ENCODE assay signal across 1 cellular context in the genomic region with DNA sequence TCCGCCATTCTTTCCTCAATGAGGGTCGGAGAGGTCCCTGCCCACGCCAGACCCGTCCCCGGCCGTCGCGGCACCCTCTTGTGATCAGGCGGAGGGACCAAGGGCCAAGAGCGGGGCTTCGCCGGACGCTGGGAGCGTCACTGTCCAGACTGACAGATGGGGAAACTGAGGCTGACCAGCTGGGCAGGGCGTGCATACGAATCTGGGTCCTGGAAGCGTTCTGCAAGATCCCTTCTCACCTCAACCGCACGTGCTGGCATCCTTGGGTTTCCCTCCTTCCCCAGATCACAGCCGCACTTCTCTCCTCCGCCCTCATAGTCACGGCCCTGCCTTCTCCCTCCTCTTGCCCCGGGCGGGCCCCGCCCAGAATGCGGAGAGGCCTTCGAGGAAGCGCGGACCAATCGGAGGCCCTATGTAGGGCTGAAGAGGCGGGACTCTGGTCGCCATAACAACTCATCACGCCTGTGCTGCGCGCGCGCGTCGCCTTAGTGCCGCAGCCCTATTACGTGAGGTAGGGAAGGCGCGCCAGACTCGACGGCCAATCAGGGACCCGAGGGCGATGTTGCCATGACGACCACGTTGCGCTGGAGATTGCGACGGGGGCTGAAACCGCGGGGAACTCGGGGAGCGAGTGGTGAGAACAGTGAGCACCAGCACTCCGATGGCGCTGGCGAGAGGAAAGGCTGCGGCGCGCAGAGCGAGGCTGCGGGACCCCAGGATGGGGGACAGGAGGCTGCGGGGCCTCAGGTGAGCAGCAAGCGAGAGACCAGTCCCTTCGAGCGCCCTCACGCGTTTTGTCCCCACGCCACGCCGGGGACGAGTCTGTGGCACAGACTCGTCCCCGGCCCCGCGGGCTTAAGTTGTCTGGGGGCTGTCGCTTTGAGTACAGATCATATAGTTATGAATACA.
TF ChIP-seq lines count a peak whose summit lies in the region.

No MANE protein-coding gene starts in this region.

TF ChIP-seq in WTC11, 78 proteins besides CTCF, POLR2A, EP300 and RAD21 (continued from another document and continues in another):
- TF ChIP-seq, protein P1, sequence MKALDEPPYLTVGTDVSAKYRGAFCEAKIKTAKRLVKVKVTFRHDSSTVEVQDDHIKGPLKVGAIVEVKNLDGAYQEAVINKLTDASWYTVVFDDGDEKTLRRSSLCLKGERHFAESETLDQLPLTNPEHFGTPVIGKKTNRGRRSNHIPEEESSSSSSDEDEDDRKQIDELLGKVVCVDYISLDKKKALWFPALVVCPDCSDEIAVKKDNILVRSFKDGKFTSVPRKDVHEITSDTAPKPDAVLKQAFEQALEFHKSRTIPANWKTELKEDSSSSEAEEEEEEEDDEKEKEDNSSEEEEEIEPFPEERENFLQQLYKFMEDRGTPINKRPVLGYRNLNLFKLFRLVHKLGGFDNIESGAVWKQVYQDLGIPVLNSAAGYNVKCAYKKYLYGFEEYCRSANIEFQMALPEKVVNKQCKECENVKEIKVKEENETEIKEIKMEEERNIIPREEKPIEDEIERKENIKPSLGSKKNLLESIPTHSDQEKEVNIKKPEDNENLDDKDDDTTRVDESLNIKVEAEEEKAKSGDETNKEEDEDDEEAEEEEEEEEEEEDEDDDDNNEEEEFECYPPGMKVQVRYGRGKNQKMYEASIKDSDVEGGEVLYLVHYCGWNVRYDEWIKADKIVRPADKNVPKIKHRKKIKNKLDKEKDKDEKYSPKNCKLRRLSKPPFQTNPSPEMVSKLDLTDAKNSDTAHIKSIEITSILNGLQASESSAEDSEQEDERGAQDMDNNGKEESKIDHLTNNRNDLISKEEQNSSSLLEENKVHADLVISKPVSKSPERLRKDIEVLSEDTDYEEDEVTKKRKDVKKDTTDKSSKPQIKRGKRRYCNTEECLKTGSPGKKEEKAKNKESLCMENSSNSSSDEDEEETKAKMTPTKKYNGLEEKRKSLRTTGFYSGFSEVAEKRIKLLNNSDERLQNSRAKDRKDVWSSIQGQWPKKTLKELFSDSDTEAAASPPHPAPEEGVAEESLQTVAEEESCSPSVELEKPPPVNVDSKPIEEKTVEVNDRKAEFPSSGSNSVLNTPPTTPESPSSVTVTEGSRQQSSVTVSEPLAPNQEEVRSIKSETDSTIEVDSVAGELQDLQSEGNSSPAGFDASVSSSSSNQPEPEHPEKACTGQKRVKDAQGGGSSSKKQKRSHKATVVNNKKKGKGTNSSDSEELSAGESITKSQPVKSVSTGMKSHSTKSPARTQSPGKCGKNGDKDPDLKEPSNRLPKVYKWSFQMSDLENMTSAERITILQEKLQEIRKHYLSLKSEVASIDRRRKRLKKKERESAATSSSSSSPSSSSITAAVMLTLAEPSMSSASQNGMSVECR (CRISPR knock-in tag; IDR thresholded peaks at IDR 0.05; ENCODE audit: borderline replicate concordance): peak; percentile 41; the same call in 1 of the 2 replicates
- TF ChIP-seq ZNF532 (CRISPR knock-in tag; IDR thresholded peaks at IDR 0.05; ENCODE audit: borderline replicate concordance) (no peak), GTF2I (CRISPR knock-in tag; conservative IDR thresholded peaks at IDR 0.05) (no peak), MYBL2 (CRISPR knock-in tag; IDR thresholded peaks at IDR 0.05) (peak; percentile 29; the same call in 1 of the 2 replicates), TP53 (CRISPR knock-in tag; IDR thresholded peaks at IDR 0.05) (no peak), SOX15 (CRISPR knock-in tag; IDR thresholded peaks at IDR 0.05) (no peak), ATF2 (CRISPR knock-in tag; IDR thresholded peaks at IDR 0.05; ENCODE audit: borderline replicate concordance, low read depth) (no peak), ZNF317 (CRISPR knock-in tag; IDR thresholded peaks at IDR 0.05; ENCODE audit: borderline replicate concordance, low read depth) (no peak), USF1 (CRISPR knock-in tag; IDR thresholded peaks at IDR 0.05) (no peak; the same call in 1 of the 2 replicates), ZMAT4 (CRISPR knock-in tag; IDR thresholded peaks at IDR 0.05) (no peak), ZNF232 (CRISPR knock-in tag; IDR thresholded peaks at IDR 0.05) (0 out of 2 replicates have a peak, but pooled peaks have one; percentile 2), ETV6 (CRISPR knock-in tag; IDR thresholded peaks at IDR 0.05) (0 out of 2 replicates have a peak, but pooled peaks have one; percentile 40), ZNF263 (CRISPR knock-in tag; IDR thresholded peaks at IDR 0.05; ENCODE audit: low read depth) (no peak), ATF1 (CRISPR knock-in tag; IDR thresholded peaks at IDR 0.05) (0 out of 2 replicates have a peak, but pooled peaks have one; percentile 33), OVOL2 (CRISPR knock-in tag; IDR thresholded peaks at IDR 0.05; ENCODE audit: borderline replicate concordance) (no peak), JUN (CRISPR knock-in tag; IDR thresholded peaks at IDR 0.05) (no peak), FOXJ3 (CRISPR knock-in tag; IDR thresholded peaks at IDR 0.05; ENCODE audit: borderline replicate concordance) (no peak), ZNF425 (CRISPR knock-in tag; conservative IDR thresholded peaks at IDR 0.05) (no peak), JAZF1 (CRISPR knock-in tag; IDR thresholded peaks at IDR 0.05) (no peak), FOXK1 (CRISPR knock-in tag; IDR thresholded peaks at IDR 0.05) (peak; percentile 82), NR1H2 (CRISPR knock-in tag; IDR thresholded peaks at IDR 0.05) (no peak)
- TF ChIP-seq, protein P2, sequence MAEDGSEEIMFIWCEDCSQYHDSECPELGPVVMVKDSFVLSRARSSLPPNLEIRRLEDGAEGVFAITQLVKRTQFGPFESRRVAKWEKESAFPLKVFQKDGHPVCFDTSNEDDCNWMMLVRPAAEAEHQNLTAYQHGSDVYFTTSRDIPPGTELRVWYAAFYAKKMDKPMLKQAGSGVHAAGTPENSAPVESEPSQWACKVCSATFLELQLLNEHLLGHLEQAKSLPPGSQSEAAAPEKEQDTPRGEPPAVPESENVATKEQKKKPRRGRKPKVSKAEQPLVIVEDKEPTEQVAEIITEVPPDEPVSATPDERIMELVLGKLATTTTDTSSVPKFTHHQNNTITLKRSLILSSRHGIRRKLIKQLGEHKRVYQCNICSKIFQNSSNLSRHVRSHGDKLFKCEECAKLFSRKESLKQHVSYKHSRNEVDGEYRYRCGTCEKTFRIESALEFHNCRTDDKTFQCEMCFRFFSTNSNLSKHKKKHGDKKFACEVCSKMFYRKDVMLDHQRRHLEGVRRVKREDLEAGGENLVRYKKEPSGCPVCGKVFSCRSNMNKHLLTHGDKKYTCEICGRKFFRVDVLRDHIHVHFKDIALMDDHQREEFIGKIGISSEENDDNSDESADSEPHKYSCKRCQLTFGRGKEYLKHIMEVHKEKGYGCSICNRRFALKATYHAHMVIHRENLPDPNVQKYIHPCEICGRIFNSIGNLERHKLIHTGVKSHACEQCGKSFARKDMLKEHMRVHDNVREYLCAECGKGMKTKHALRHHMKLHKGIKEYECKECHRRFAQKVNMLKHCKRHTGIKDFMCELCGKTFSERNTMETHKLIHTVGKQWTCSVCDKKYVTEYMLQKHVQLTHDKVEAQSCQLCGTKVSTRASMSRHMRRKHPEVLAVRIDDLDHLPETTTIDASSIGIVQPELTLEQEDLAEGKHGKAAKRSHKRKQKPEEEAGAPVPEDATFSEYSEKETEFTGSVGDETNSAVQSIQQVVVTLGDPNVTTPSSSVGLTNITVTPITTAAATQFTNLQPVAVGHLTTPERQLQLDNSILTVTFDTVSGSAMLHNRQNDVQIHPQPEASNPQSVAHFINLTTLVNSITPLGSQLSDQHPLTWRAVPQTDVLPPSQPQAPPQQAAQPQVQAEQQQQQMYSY (CRISPR knock-in tag; IDR thresholded peaks at IDR 0.05): no peak
- TF ChIP-seq, protein P3, sequence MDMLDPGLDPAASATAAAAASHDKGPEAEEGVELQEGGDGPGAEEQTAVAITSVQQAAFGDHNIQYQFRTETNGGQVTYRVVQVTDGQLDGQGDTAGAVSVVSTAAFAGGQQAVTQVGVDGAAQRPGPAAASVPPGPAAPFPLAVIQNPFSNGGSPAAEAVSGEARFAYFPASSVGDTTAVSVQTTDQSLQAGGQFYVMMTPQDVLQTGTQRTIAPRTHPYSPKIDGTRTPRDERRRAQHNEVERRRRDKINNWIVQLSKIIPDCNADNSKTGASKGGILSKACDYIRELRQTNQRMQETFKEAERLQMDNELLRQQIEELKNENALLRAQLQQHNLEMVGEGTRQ (CRISPR knock-in tag; IDR thresholded peaks at IDR 0.05): no peak
- TF ChIP-seq, protein P4, sequence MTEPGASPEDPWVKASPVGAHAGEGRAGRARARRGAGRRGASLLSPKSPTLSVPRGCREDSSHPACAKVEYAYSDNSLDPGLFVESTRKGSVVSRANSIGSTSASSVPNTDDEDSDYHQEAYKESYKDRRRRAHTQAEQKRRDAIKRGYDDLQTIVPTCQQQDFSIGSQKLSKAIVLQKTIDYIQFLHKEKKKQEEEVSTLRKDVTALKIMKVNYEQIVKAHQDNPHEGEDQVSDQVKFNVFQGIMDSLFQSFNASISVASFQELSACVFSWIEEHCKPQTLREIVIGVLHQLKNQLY (CRISPR knock-in tag; IDR thresholded peaks at IDR 0.05): no peak
- TF ChIP-seq, protein P5, sequence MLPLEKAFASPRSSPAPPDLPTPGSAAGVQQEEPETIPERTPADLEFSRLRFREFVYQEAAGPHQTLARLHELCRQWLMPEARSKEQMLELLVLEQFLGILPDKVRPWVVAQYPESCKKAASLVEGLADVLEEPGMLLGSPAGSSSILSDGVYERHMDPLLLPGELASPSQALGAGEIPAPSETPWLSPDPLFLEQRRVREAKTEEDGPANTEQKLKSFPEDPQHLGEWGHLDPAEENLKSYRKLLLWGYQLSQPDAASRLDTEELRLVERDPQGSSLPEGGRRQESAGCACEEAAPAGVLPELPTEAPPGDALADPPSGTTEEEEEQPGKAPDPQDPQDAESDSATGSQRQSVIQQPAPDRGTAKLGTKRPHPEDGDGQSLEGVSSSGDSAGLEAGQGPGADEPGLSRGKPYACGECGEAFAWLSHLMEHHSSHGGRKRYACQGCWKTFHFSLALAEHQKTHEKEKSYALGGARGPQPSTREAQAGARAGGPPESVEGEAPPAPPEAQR (CRISPR knock-in tag; IDR thresholded peaks at IDR 0.05): no peak
